In the genomic region with DNA sequence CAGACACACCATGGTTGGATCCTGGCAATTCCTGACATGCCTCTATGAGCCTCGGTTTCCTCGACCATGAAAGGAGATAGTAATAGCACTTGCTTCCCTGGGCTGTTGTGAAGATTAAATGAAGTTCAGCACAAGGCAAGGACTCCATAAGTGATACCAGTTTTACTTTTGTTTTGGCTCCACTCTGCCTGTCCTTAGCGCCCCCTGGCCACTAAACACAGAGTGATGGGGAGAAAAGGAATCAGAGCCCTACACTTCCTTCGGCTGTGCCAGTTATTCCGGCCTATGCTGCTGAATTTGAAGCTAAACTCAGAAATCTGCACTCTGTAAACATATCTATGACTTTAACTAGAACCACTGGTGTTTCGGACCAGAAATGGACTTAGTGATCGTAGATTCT, we compare ENCODE assay signal across 20 cellular contexts.
DNase-seq lines count a peak whose midpoint lies in the region; ATAC-seq and TF ChIP-seq lines count a peak whose summit lies in the region.
"Had no signal": no experiment of that assay in that cellular context is flagged by ENCODE, and none has a peak within 500 bp of the region (broad histone marks: within the 10 kb centered on the region; RNA-seq: fewer than 3 reads in every experiment).

No MANE protein-coding gene starts in this region.

- peak; percentile 15 for DNase-seq in HuH-7 (ENCODE audit: low spot score)
- no peak for DNase-seq in chondrocyte (ENCODE audit: low spot score)
- no peak for DNase-seq in aorta
- DNase-seq in NCI-H2107 treated with DMSO at 0.1 percent for 48 hours (lab: John Stamatoyannopoulos, UW; ENCODE audit: unreplicated experiment), result no peak
- no peak for DNase-seq in NCI-H2171 treated with DMSO at 0.1 percent for 48 hours (lab: John Stamatoyannopoulos, UW)
- DNase-seq: activated CD4-positive, alpha-beta T cell treated with anti-CD3 and anti-CD28 coated beads, Interleukin-2, amount 10 ng/mL, durations not matched to agents 24 days and 14 days; activated naive CD8-positive, alpha-beta T cell treated with anti-CD3 and anti-CD28 coated beads, Interleukin-2, amount 10 ng/mL, durations not matched to agents 7 days and 5 days; BE2C; islet precursor cell; NCI-H1417; NCI-H2171; NCI-H526 treated with DMSO at 0.1 percent for 48 hours; psoas muscle; SHP77 treated with DMSO at 0.1 percent for 48 hours; stimulated activated CD4-positive, alpha-beta T cell treated with anti-CD3 and anti-CD28 coated beads, Interleukin-2, amount 100 ng/mL, for 48 hours; stimulated activated naive CD8-positive, alpha-beta T cell treated with anti-CD3 and anti-CD28 coated beads, Interleukin-15, Interleukin-2, amounts not matched to agents 100 U/mL and 50 U/mL, for 24 hours; T-cell; thyroid gland had no signal

- no peaks in the 10 kb centered on the region for H3K9me3 ChIP-seq in aorta (ENCODE audit: control insufficient read depth, low read length)
- H3K9me3 ChIP-seq: BE2C, psoas muscle, thyroid gland had no signal

- no peak overlapping the region for H3K27ac ChIP-seq in aorta (ENCODE audit: low read depth in 1 of 2, low read length in 2 of 2)
- H3K27ac ChIP-seq: psoas muscle, thyroid gland had no signal

- H3K27me3 Mint-ChIP-seq in chondrocyte (ENCODE audit: low read depth), result no peaks in the 10 kb centered on the region

- H3K27ac Mint-ChIP-seq in chondrocyte (ENCODE audit: unreplicated experiment), result no peak overlapping the region
- H3K27ac Mint-ChIP-seq: activated CD4-positive, alpha-beta T cell treated with anti-CD3 and anti-CD28 coated beads, Interleukin-2, amount 10 ng/mL, durations not matched to agents 24 days and 14 days; activated naive CD8-positive, alpha-beta T cell treated with anti-CD3 and anti-CD28 coated beads, Interleukin-2, amount 10 ng/mL, durations not matched to agents 7 days and 5 days; T-cell had no signal

- H3K27me3 ChIP-seq in aorta (ENCODE audit: control insufficient read depth in 1 of 2, insufficient read depth in 2 of 2, low read length in 1 of 2), result no peaks in the 10 kb centered on the region
- H3K27me3 ChIP-seq: BE2C, thyroid gland had no signal

- no peak overlapping the region for H3K4me3 Mint-ChIP-seq in chondrocyte (ENCODE audit: unreplicated experiment)
- H3K4me3 Mint-ChIP-seq: activated CD4-positive, alpha-beta T cell treated with anti-CD3 and anti-CD28 coated beads, Interleukin-2, amount 10 ng/mL, durations not matched to agents 24 days and 14 days; activated naive CD8-positive, alpha-beta T cell treated with anti-CD3 and anti-CD28 coated beads, Interleukin-2, amount 10 ng/mL, durations not matched to agents 7 days and 5 days; T-cell had no signal

- no peaks in the 10 kb centered on the region for H3K36me3 Mint-ChIP-seq in chondrocyte (ENCODE audit: low read depth)
- H3K36me3 Mint-ChIP-seq: activated naive CD8-positive, alpha-beta T cell treated with anti-CD3 and anti-CD28 coated beads, Interleukin-2, amount 10 ng/mL, durations not matched to agents 7 days and 5 days; T-cell had no signal

- no peak overlapping the region for H3K4me3 ChIP-seq in aorta (ENCODE audit: low read length in 2 of 2)
- H3K4me3 ChIP-seq: psoas muscle, thyroid gland had no signal

- peaks cover 29% of the 10 kb centered on the region for H3K4me1 Mint-ChIP-seq in chondrocyte (ENCODE audit: low read depth)
- H3K4me1 Mint-ChIP-seq: activated CD4-positive, alpha-beta T cell treated with anti-CD3 and anti-CD28 coated beads, Interleukin-2, amount 10 ng/mL, durations not matched to agents 24 days and 14 days; T-cell had no signal

- no peaks in the 10 kb centered on the region for H3K4me1 ChIP-seq in aorta (ENCODE audit: control insufficient read depth in 1 of 2, insufficient read depth in 2 of 2, low read length in 2 of 2)
- H3K4me1 ChIP-seq: BE2C, thyroid gland had no signal

- TF ChIP-seq CTCF in GM12872 (IDR thresholded peaks at IDR 0.05; ENCODE audit: insufficient read depth, low read depth, low read length) (peak; percentile 41; the same call in 2 of the 3 replicates), chondrocyte (IDR thresholded peaks at IDR 0.05) (peak; percentile 34)

- no peaks in the 10 kb centered on the region for H3K36me3 ChIP-seq in aorta (ENCODE audit: control insufficient read depth in 1 of 2, insufficient read depth in 2 of 2, low read length in 1 of 2)
- H3K36me3 ChIP-seq: BE2C, thyroid gland had no signal

- WGBS in aorta, 2 donors, result 94 to 98% methylated on average over 7 of the region's 7 CpGs

- intact Hi-C loops in aorta (cut with DNase I), result no loop called here

- no peak for ATAC-seq in aorta (ENCODE audit: low FRiP score)
- ATAC-seq in HG03135 (IDR thresholded peaks at IDR 0.05; ENCODE audit: unreplicated experiment), result no peak
- ATAC-seq: psoas muscle; stimulated activated naive CD8-positive, alpha-beta T cell treated with anti-CD3 and anti-CD28 coated beads, Interleukin-15, Interleukin-2, amounts not matched to agents 100 U/mL and 50 U/mL, for 24 hours; T-cell had no signal

- no peaks in the 10 kb centered on the region for H3K9me3 Mint-ChIP-seq in chondrocyte (ENCODE audit: low read depth)
- H3K9me3 Mint-ChIP-seq: activated CD4-positive, alpha-beta T cell treated with anti-CD3 and anti-CD28 coated beads, Interleukin-2, amount 10 ng/mL, durations not matched to agents 24 days and 14 days; T-cell had no signal
